Comparison of ENCODE assay signal across 3 cellular contexts in genomic region chr10:43689007-43689491, GRCh38.
TF ChIP-seq lines count a peak whose summit lies in the region.

No MANE protein-coding gene starts in this region.

TF ChIP-seq in liver, 16 proteins besides CTCF, POLR2A, EP300 and RAD21:
- TF ChIP-seq HNF4A (conservative IDR thresholded peaks at IDR 0.05) (no peak), SP1 (IDR thresholded peaks at IDR 0.05) (no peak), ZBTB33 (IDR thresholded peaks at IDR 0.05) (no peak), NR2F2 (IDR thresholded peaks at IDR 0.05) (no peak), GABPA (IDR thresholded peaks at IDR 0.05 in 1 of 2, conservative IDR thresholded peaks at IDR 0.05 in 1 of 2) (no peak), JUND (IDR thresholded peaks at IDR 0.05) (no peak), FOXA1 (IDR thresholded peaks at IDR 0.05) (no peak), FOXA2 (IDR thresholded peaks at IDR 0.05) (no peak), YY1 (IDR thresholded peaks at IDR 0.05) (no peak), RXRA (IDR thresholded peaks at IDR 0.05) (no peak), EGR1 (IDR thresholded peaks at IDR 0.05; ENCODE audit: low read depth in 2 of 2) (no peak)
- TF ChIP-seq, protein P1, sequence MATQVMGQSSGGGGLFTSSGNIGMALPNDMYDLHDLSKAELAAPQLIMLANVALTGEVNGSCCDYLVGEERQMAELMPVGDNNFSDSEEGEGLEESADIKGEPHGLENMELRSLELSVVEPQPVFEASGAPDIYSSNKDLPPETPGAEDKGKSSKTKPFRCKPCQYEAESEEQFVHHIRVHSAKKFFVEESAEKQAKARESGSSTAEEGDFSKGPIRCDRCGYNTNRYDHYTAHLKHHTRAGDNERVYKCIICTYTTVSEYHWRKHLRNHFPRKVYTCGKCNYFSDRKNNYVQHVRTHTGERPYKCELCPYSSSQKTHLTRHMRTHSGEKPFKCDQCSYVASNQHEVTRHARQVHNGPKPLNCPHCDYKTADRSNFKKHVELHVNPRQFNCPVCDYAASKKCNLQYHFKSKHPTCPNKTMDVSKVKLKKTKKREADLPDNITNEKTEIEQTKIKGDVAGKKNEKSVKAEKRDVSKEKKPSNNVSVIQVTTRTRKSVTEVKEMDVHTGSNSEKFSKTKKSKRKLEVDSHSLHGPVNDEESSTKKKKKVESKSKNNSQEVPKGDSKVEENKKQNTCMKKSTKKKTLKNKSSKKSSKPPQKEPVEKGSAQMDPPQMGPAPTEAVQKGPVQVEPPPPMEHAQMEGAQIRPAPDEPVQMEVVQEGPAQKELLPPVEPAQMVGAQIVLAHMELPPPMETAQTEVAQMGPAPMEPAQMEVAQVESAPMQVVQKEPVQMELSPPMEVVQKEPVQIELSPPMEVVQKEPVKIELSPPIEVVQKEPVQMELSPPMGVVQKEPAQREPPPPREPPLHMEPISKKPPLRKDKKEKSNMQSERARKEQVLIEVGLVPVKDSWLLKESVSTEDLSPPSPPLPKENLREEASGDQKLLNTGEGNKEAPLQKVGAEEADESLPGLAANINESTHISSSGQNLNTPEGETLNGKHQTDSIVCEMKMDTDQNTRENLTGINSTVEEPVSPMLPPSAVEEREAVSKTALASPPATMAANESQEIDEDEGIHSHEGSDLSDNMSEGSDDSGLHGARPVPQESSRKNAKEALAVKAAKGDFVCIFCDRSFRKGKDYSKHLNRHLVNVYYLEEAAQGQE (IDR thresholded peaks at IDR 0.05), result no peak

TF ChIP-seq in HepG2, 621 proteins besides CTCF, POLR2A, EP300 and RAD21 (continues in another document):
- TF ChIP-seq TSC22D2 (CRISPR knock-in tag; IDR thresholded peaks at IDR 0.05; ENCODE audit: borderline replicate concordance) (no peak), ZBTB46 (CRISPR knock-in tag; IDR thresholded peaks at IDR 0.05; ENCODE audit: borderline replicate concordance) (no peak), ZZZ3 (CRISPR knock-in tag; IDR thresholded peaks at IDR 0.05; ENCODE audit: borderline replicate concordance) (no peak), ZNF512B (CRISPR knock-in tag; IDR thresholded peaks at IDR 0.05; ENCODE audit: borderline replicate concordance) (no peak), ZNF33A (CRISPR knock-in tag; IDR thresholded peaks at IDR 0.05; ENCODE audit: borderline replicate concordance) (no peak), PLRG1 (conservative IDR thresholded peaks at IDR 0.05) (no peak), ZNF761 (CRISPR knock-in tag; conservative IDR thresholded peaks at IDR 0.05) (no peak), ZNF326 (CRISPR knock-in tag; IDR thresholded peaks at IDR 0.05; ENCODE audit: borderline replicate concordance) (no peak), KLF15 (CRISPR knock-in tag; IDR thresholded peaks at IDR 0.05; ENCODE audit: borderline replicate concordance) (no peak), ZNF124 (CRISPR knock-in tag; IDR thresholded peaks at IDR 0.05) (no peak)
- TF ChIP-seq, protein P2, sequence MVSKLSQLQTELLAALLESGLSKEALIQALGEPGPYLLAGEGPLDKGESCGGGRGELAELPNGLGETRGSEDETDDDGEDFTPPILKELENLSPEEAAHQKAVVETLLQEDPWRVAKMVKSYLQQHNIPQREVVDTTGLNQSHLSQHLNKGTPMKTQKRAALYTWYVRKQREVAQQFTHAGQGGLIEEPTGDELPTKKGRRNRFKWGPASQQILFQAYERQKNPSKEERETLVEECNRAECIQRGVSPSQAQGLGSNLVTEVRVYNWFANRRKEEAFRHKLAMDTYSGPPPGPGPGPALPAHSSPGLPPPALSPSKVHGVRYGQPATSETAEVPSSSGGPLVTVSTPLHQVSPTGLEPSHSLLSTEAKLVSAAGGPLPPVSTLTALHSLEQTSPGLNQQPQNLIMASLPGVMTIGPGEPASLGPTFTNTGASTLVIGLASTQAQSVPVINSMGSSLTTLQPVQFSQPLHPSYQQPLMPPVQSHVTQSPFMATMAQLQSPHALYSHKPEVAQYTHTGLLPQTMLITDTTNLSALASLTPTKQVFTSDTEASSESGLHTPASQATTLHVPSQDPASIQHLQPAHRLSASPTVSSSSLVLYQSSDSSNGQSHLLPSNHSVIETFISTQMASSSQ (IDR thresholded peaks at IDR 0.05; ENCODE audit: low read depth), result no peak
- TF ChIP-seq, protein P2 (CRISPR knock-in tag; IDR thresholded peaks at IDR 0.05; ENCODE audit: borderline replicate concordance), result no peak
- TF ChIP-seq, protein P3, sequence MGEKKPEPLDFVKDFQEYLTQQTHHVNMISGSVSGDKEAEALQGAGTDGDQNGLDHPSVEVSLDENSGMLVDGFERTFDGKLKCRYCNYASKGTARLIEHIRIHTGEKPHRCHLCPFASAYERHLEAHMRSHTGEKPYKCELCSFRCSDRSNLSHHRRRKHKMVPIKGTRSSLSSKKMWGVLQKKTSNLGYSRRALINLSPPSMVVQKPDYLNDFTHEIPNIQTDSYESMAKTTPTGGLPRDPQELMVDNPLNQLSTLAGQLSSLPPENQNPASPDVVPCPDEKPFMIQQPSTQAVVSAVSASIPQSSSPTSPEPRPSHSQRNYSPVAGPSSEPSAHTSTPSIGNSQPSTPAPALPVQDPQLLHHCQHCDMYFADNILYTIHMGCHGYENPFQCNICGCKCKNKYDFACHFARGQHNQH (CRISPR knock-in tag; IDR thresholded peaks at IDR 0.05), result no peak

TF ChIP-seq in H1, 55 proteins besides CTCF, POLR2A, EP300 and RAD21:
- TF ChIP-seq JUN (IDR thresholded peaks at IDR 0.05; ENCODE audit: low read depth, low read length), result no peak
- TF ChIP-seq RXRA (IDR thresholded peaks at IDR 0.05; ENCODE audit: insufficient read depth, low read depth, low read length), result no peak
- TF ChIP-seq CTBP2 (IDR thresholded peaks at IDR 0.05; ENCODE audit: borderline replicate concordance, insufficient read depth, insufficient read length, low read length), result no peak
- no peak for TF ChIP-seq TEAD4 (IDR thresholded peaks at IDR 0.05; ENCODE audit: low read depth, low read length)
- TF ChIP-seq SAP30 (IDR thresholded peaks at IDR 0.05; ENCODE audit: insufficient read depth, insufficient replicate concordance, low read length), result no peak
- TF ChIP-seq, protein P4, sequence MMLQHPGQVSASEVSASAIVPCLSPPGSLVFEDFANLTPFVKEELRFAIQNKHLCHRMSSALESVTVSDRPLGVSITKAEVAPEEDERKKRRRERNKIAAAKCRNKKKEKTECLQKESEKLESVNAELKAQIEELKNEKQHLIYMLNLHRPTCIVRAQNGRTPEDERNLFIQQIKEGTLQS (IDR thresholded peaks at IDR 0.05; ENCODE audit: insufficient read depth, low read depth, low read length), result no peak
- TF ChIP-seq HDAC2 (IDR thresholded peaks at IDR 0.05; ENCODE audit: borderline replicate concordance in 1 of 2, low read depth in 2 of 2, low read length in 2 of 2), result no peak
- no peak for TF ChIP-seq CBX5 (IDR thresholded peaks at IDR 0.05; ENCODE audit: low read depth, low read length)
- TF ChIP-seq TBP (IDR thresholded peaks at IDR 0.05; ENCODE audit: low read depth, low read length), result no peak
- TF ChIP-seq CHD1 (IDR thresholded peaks at IDR 0.05; ENCODE audit: low read depth, low read length), result no peak
- no peak for TF ChIP-seq SP1 (IDR thresholded peaks at IDR 0.05; ENCODE audit: low read depth, low read length)
- no peak for TF ChIP-seq TAF1 (IDR thresholded peaks at IDR 0.05; ENCODE audit: low read depth, low read length)
- TF ChIP-seq RBBP5 (IDR thresholded peaks at IDR 0.05; ENCODE audit: borderline replicate concordance, low read depth, low read length), result no peak
- no peak for TF ChIP-seq CEBPB (IDR thresholded peaks at IDR 0.05; ENCODE audit: low read depth, low read length)
